ENCODE assay signal across 15 cellular contexts in the genomic region with DNA sequence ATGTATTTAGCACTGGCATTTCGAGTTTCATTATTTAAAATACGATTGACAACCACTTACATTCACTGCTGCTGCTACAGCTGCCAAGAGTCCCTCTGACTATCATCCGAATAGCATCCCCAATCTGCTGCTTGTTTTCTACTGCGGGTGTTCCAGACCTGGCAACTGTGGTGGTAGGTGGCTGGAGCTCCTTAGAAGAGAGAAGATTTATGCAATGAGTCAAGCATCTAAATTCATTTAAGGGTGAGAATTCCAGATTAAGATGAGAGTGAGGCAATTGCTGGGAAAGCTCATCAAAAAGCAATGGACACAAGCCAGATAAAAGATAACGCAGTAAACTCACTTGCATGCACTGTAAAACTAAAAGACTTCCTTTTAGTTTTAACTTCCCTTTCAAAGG. TPM values are rescaled to one million over a fixed set of nuclear protein-coding genes. Genes with fewer than 3 reads are reported as not detected.
A peak's percentile ranks its signal among the peaks of the same experiment; 100 is the strongest.
DNase-seq lines count a peak whose midpoint lies in the region; ATAC-seq and TF ChIP-seq lines count a peak whose summit lies in the region.
"Had no signal": no experiment of that assay in that cellular context is flagged by ENCODE, and none has a peak within 500 bp of the region (broad histone marks: within the 10 kb centered on the region; RNA-seq: fewer than 3 reads in every experiment).

No MANE protein-coding gene starts in this region.

- TF ChIP-seq CTCF in AG09309 (IDR thresholded peaks at IDR 0.05; ENCODE audit: control insufficient read depth, insufficient read depth, low read depth, low read length, missing control alignments) (no peak), fibroblast of pulmonary artery (IDR thresholded peaks at IDR 0.05; ENCODE audit: low read length, missing control alignments) (no peak)

- H3K23ac ChIP-seq in trophoblast cell (ENCODE audit: low read length), result no peak overlapping the region

- H3K4me2 ChIP-seq in trophoblast cell (ENCODE audit: low read length), result peak overlapping the region; percentile 34

- H3K79me1 ChIP-seq in trophoblast cell (ENCODE audit: low read length), result peaks cover 14% of the 10 kb centered on the region

- no peak overlapping the region for H3K14ac ChIP-seq in trophoblast cell (ENCODE audit: low read length)

- H3K79me2 ChIP-seq in trophoblast cell (ENCODE audit: control insufficient read depth, insufficient read depth, low read length, poor library complexity), result peaks cover 12% of the 10 kb centered on the region

- no peak overlapping the region for H2AFZ ChIP-seq in trophoblast cell (ENCODE audit: insufficient read depth, low read length, poor library complexity)

- no peak overlapping the region for H4K12ac ChIP-seq in trophoblast cell (ENCODE audit: low read depth, low read length)

- no peak overlapping the region for H2BK12ac ChIP-seq in trophoblast cell (ENCODE audit: low read length)

- DNase-seq in AG09309 (ENCODE audit: low read depth) (no peak), amniotic epithelial cell (ENCODE audit: low read depth) (peak; percentile 66), fibroblast of pulmonary artery (ENCODE audit: low read depth) (peak; percentile 40), trophoblast cell (peak in 1 of 2 donors; percentile 22), NCI-H187 treated with DMSO at 0.1 percent for 48 hours (lab: John Stamatoyannopoulos, UW) (no peak)
- no peak for DNase-seq in stimulated activated CD4-positive, alpha-beta T cell treated with anti-CD3 and anti-CD28 coated beads, Interleukin-2, amount 100 ng/mL, for 24 hours
- DNase-seq: activated CD4-positive, CD25-positive, alpha-beta regulatory T cell; activated T-cell treated with anti-CD3 and anti-CD28 coated beads, Interleukin-2, amount 50 U/mL, for 72 hours; C1 segment of cervical spinal cord; foreskin keratinocyte; MM.1S; NCI-H446 treated with DMSO at 0.1 percent for 48 hours; upper lobe of left lung had no signal

- H3K4me1 ChIP-seq in trophoblast cell (ENCODE audit: control insufficient read depth in 1 of 2, insufficient read depth in 2 of 2, low read length in 2 of 2), result peaks cover 2 to 7% of the 10 kb centered on the region in 2 experiments

- no peaks in the 10 kb centered on the region for H3K27me3 ChIP-seq in trophoblast cell (ENCODE audit: insufficient read depth, low read length)
- H3K27me3 ChIP-seq: foreskin keratinocyte, upper lobe of left lung had no signal

- H3K4ac ChIP-seq in trophoblast cell (ENCODE audit: low read depth, low read length), result no peak overlapping the region

- no peak overlapping the region for H3K9ac ChIP-seq in trophoblast cell (ENCODE audit: low read length)

- H3K4me3 ChIP-seq in AG09309 (ENCODE audit: control insufficient read depth, low read depth, low read length), result peak overlapping the region; percentile 18
- peak overlapping the region; percentile 74 for H3K4me3 ChIP-seq in fibroblast of pulmonary artery (replicated peaks; ENCODE audit: low read depth, low read length)
- H3K4me3 ChIP-seq in trophoblast cell (ENCODE audit: low read depth, low read length), result no peak overlapping the region

- H2BK5ac ChIP-seq in trophoblast cell (ENCODE audit: low read depth, low read length, poor library complexity), result no peak overlapping the region

- peaks cover 5 to 26% of the 10 kb centered on the region in 2 experiments for H3K36me3 ChIP-seq in trophoblast cell (ENCODE audit: control insufficient read depth in 1 of 2, insufficient read depth in 2 of 2, low read length in 2 of 2)

- H3K27ac ChIP-seq in trophoblast cell (ENCODE audit: low read depth, low read length), result no peak overlapping the region

- H3K18ac ChIP-seq in trophoblast cell (ENCODE audit: low read length), result no peak overlapping the region

- H4K91ac ChIP-seq in trophoblast cell (ENCODE audit: low read depth, low read length), result no peak overlapping the region

- no peak overlapping the region for H2AK5ac ChIP-seq in trophoblast cell (ENCODE audit: low read length)

- H2BK120ac ChIP-seq in trophoblast cell (ENCODE audit: insufficient read depth, low read length, poor library complexity), result no peak overlapping the region

- no CpG with 5 or more reads among the region's 5 CpGs for WGBS in trophoblast cell (ENCODE audit: extremely low coverage, insufficient coverage, insufficient read length)

- ATAC-seq in HG03460 (IDR thresholded peaks at IDR 0.05; ENCODE audit: unreplicated experiment) (no peak), GM21786 (IDR thresholded peaks at IDR 0.05; ENCODE audit: unreplicated experiment) (no peak)
- ATAC-seq: activated T-cell treated with anti-CD3 and anti-CD28 coated beads, Interleukin-2, amount 50 U/mL, for 72 hours; foreskin keratinocyte had no signal

- H4K8ac ChIP-seq in trophoblast cell (ENCODE audit: low read depth, low read length), result no peak overlapping the region

- H3K9me3 ChIP-seq in trophoblast cell (ENCODE audit: insufficient read depth, low read depth, low read length), result no peaks in the 10 kb centered on the region
- H3K9me3 ChIP-seq: upper lobe of left lung had no signal

RNA-seq across cellular contexts. Expression of a gene that starts 3.9 kb away (rescaled TPM):
- polyA plus RNA-seq in trophoblast cell (2013), result 132 and 133 TPM in 2 replicates

RNA-seq across cellular contexts. Expression of a gene that starts 35.3 kb away (rescaled TPM):
- not detected in 2 replicates for polyA plus RNA-seq in trophoblast cell (2013)
- polyA plus RNA-seq: foreskin keratinocyte had no signal

Comparison
In these comparisons a context has a peak if more than half of its experiments do, and no peak if none do; other contexts are left out.
1. DNase-seq: peak in amniotic epithelial cell (single experiment) and fibroblast of pulmonary artery (single experiment); none in AG09309 (single experiment), stimulated activated CD4-positive, alpha-beta T cell treated with anti-CD3 and anti-CD28 coated beads, Interleukin-2, amount 100 ng/mL, for 24 hours (0 of 2) and NCI-H187 treated with DMSO at 0.1 percent for 48 hours (single experiment).